ENCODE assay signal across 17 cellular contexts in genomic region chr3:141963301-141963700, GRCh38.
"Had no signal": no experiment of that assay in that cellular context is flagged by ENCODE, and none has a peak within 500 bp of the region (broad histone marks: within the 10 kb centered on the region; RNA-seq: fewer than 3 reads in every experiment).

No MANE protein-coding gene starts in this region.

- H3K27ac Mint-ChIP-seq: endodermal cell, memory B cell, mesothelial cell of epicardium had no signal

- H3K4me1 Mint-ChIP-seq: endodermal cell, memory B cell had no signal

- H3K36me3 Mint-ChIP-seq: natural killer cell had no signal

- H3K36me3 ChIP-seq: ovary, prostate gland had no signal

- H3K27me3 Mint-ChIP-seq: memory B cell had no signal

- FAIRE-seq: kidney had no signal

- H3K9me3 Mint-ChIP-seq: endodermal cell, immature natural killer cell, memory B cell, mesothelial cell of epicardium, natural killer cell, neural crest cell had no signal

- H3K4me3 ChIP-seq: coronary artery, gastrocnemius medialis, left ventricle myocardium inferior, lower lobe of right lung, ovary, prostate gland, spleen, stomach, thoracic aorta, transverse colon had no signal

- DNase-seq: kidney, spleen had no signal

- H3K27ac ChIP-seq: coronary artery, gastrocnemius medialis, left ventricle myocardium inferior, lower lobe of right lung, ovary, prostate gland, spleen, stomach, thoracic aorta, transverse colon had no signal

- H3K4me3 Mint-ChIP-seq: endodermal cell, immature natural killer cell, memory B cell, mesothelial cell of epicardium, natural killer cell, neural crest cell had no signal

- H3K4me1 ChIP-seq: gastrocnemius medialis, lower lobe of right lung, prostate gland, stomach had no signal

- H3K27me3 ChIP-seq: gastrocnemius medialis, ovary, spleen, stomach, transverse colon had no signal

- H3K9me3 ChIP-seq: gastrocnemius medialis, left ventricle myocardium inferior, lower lobe of right lung, ovary, prostate gland, spleen, stomach, thoracic aorta, transverse colon had no signal
